8 cellular contexts compared by ENCODE assay signal in the genomic region with DNA sequence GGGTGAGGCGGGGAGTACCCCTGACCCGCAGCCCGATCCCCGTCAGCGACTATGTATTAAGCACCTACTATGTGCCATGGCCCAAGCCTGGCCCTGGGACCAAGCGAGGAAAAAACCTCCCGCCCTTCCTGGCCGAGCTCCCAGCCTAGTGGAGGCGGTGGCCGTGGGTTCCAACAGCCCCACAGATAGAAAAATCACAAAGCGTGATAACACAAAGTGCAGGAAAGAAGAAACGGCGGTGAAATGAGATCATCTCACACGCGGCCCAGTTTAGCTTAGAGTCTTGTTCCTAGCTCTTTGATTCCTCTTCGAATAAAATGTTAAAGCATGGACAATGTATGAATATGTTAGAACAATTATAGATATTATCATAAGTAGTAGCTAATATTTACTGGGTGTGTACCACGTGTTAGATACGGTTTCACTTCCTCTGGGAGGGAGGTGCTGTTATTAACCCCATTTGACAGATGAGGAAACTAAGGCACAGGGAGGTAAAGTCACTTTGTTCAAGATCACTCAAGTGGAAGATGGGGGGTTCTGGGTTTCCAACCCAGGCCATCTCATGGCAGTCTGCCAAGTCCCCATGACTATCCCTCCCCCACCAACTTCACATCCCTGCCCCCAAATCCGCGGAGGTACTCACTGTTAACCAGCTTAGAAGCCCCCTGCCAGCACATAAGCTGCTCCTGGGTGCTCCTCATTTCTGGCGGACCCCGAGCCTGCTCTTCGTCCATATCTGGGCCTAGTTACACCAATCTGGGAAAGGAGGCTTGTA. TPM values are rescaled to one million over a fixed set of nuclear protein-coding genes. Genes with fewer than 3 reads are reported as not detected.
DNase-seq lines count a peak whose midpoint lies in the region; ATAC-seq and TF ChIP-seq lines count a peak whose summit lies in the region.

No MANE protein-coding gene starts in this region.

- H3K27me3 Mint-ChIP-seq in activated T-cell treated with anti-CD3 and anti-CD28 coated beads, Interleukin-2, amount 50 U/mL, for 72 hours (ENCODE audit: low read depth) = peaks cover 18% of the 10 kb centered on the region
- H3K27me3 Mint-ChIP-seq in mesothelial cell of epicardium (ENCODE audit: low read depth) = peaks cover 62% of the 10 kb centered on the region

- peak overlapping the region; percentile 87 to 90 for H3K4me3 Mint-ChIP-seq in activated T-cell treated with anti-CD3 and anti-CD28 coated beads, Interleukin-2, amount 50 U/mL, for 72 hours
- peak overlapping the region; percentile 44 for H3K4me3 Mint-ChIP-seq in mesothelial cell of epicardium

- peaks cover 27% of the 10 kb centered on the region for H3K4me1 Mint-ChIP-seq in activated T-cell treated with anti-CD3 and anti-CD28 coated beads, Interleukin-2, amount 50 U/mL, for 72 hours (ENCODE audit: low read depth)
- H3K4me1 Mint-ChIP-seq in mesothelial cell of epicardium = peaks cover 52% of the 10 kb centered on the region

- no peaks in the 10 kb centered on the region for H3K9me3 Mint-ChIP-seq in activated T-cell treated with anti-CD3 and anti-CD28 coated beads, Interleukin-2, amount 50 U/mL, for 72 hours
- no peaks in the 10 kb centered on the region for H3K9me3 Mint-ChIP-seq in mesothelial cell of epicardium

- H3K27ac Mint-ChIP-seq in activated T-cell treated with anti-CD3 and anti-CD28 coated beads, Interleukin-2, amount 50 U/mL, for 72 hours = peak overlapping the region; percentile 30
- no peak overlapping the region for H3K27ac Mint-ChIP-seq in mesothelial cell of epicardium

- DNase-seq in CD1c-positive myeloid dendritic cell (ENCODE audit: extremely low spot score) = peak; percentile 69
- DNase-seq in activated T-cell treated with anti-CD3 and anti-CD28 coated beads, Interleukin-2, amount 50 U/mL, for 72 hours = peak in 1 of 2 donors; percentile 15
- DNase-seq in mesothelial cell of epicardium (ENCODE audit: low spot score in 2 of 2, unreplicated experiment in 2 of 2) = no peak
- DNase-seq in NCI-H187 (lab: John Stamatoyannopoulos, UW) = no peak
- DNase-seq in putamen (ENCODE audit: low spot score) = no peak
- no peak for DNase-seq in central memory CD4-positive, alpha-beta T cell
- DNase-seq in A172 (ENCODE audit: low spot score) = no peak

- no peaks in the 10 kb centered on the region for H3K36me3 Mint-ChIP-seq in activated T-cell treated with anti-CD3 and anti-CD28 coated beads, Interleukin-2, amount 50 U/mL, for 72 hours (ENCODE audit: insufficient read depth in 2 of 2)
- H3K36me3 Mint-ChIP-seq in mesothelial cell of epicardium = no peaks in the 10 kb centered on the region

- no peak for TF ChIP-seq CTCF in mesothelial cell of epicardium (IDR thresholded peaks at IDR 0.05; ENCODE audit: unreplicated experiment)

- ATAC-seq in HG03196 (IDR thresholded peaks at IDR 0.05; ENCODE audit: unreplicated experiment) = peak; percentile 15
- peak in 1 of 2 donors; percentile 1 for ATAC-seq in activated T-cell treated with anti-CD3 and anti-CD28 coated beads, Interleukin-2, amount 50 U/mL, for 72 hours (replicated peaks in 1 of 2)

RNA-seq across cellular contexts. Expression of gene FXYD7, which starts 1.2 kb away (rescaled TPM):
- 1 to 10 TPM; 1.0 to 1.2 TPM for total RNA-seq in activated T-cell treated with anti-CD3 and anti-CD28 coated beads, Interleukin-2, amount 50 U/mL, for 72 hours
- total RNA-seq in mesothelial cell of epicardium = 0.41 to 1.3 TPM (median 0.69 TPM) in 3 replicates
- not detected in 2 replicates for total RNA-seq in A172 (2014; rRNA removed; shearing (Covaris generic))

RNA-seq across cellular contexts. Expression of gene FXYD1, which starts 3.2 kb away (rescaled TPM):
- total RNA-seq in activated T-cell treated with anti-CD3 and anti-CD28 coated beads, Interleukin-2, amount 50 U/mL, for 72 hours = 1 to 10 TPM; 1.6 to 2.0 TPM
- total RNA-seq in mesothelial cell of epicardium = 2.8 to 4.3 TPM (median 3.6 TPM) in 3 replicates
- total RNA-seq in A172 (2014; rRNA removed; shearing (Covaris generic)) = not detected in 2 replicates

RNA-seq across cellular contexts. Expression of gene LGI4, which starts 7.0 kb away (rescaled TPM):
- under 1 TPM; 0.72 to 1.00 TPM for total RNA-seq in activated T-cell treated with anti-CD3 and anti-CD28 coated beads, Interleukin-2, amount 50 U/mL, for 72 hours
- total RNA-seq in mesothelial cell of epicardium = 1.1 to 2.0 TPM (median 1.4 TPM) in 3 replicates
- 0.43 TPM in 1 of 2 replicates, not detected in the other for total RNA-seq in A172 (2014; rRNA removed; shearing (Covaris generic))

RNA-seq across cellular contexts. Expression of gene FXYD5, which starts 12.7 kb away (rescaled TPM):
- 100 to 1,000 TPM; 331 to 342 TPM for total RNA-seq in activated T-cell treated with anti-CD3 and anti-CD28 coated beads, Interleukin-2, amount 50 U/mL, for 72 hours
- 23.1 to 27.0 TPM (median 24.7 TPM) in 3 replicates for total RNA-seq in mesothelial cell of epicardium
- 93.9 and 103 TPM in 2 replicates for total RNA-seq in A172 (2014; rRNA removed; shearing (Covaris generic))

RNA-seq across cellular contexts. Expression of gene FXYD3, which starts 26.2 kb away (rescaled TPM):
- total RNA-seq in activated T-cell treated with anti-CD3 and anti-CD28 coated beads, Interleukin-2, amount 50 U/mL, for 72 hours = not detected
- total RNA-seq in mesothelial cell of epicardium = 5.5 to 8.3 TPM (median 6.6 TPM) in 3 replicates
- total RNA-seq in A172 (2014; rRNA removed; shearing (Covaris generic)) = 4.8 TPM in 1 of 2 replicates, not detected in the other
